18 cellular contexts compared by ENCODE assay signal in the genomic region with DNA sequence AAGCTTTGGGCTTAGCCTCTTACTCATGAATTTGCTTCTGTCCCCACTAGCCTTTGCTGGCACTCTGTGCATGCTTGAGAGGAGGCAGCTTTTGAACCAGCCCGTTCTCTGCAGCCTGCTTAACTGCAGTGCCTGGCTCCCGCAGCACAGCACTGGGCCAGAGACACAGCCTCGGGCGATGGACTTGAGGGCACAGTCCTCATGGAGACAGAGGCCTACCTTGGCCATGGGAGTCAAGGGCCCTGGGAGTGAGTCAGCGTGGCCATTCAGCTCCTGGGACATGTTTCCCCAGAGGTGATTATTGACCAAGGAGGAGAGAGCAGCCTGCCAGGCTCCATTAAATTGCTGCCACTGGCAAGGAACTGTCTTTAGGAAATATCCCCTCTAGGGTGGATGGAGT.
DNase-seq lines count a peak whose midpoint lies in the region; ATAC-seq and TF ChIP-seq lines count a peak whose summit lies in the region.
"Had no signal": no experiment of that assay in that cellular context is flagged by ENCODE, and none has a peak within 500 bp of the region (broad histone marks: within the 10 kb centered on the region; RNA-seq: fewer than 3 reads in every experiment).

No MANE protein-coding gene starts in this region.

- H3K9me3 ChIP-seq in hepatocyte (ENCODE audit: low read depth), result no peaks in the 10 kb centered on the region
- no peaks in the 10 kb centered on the region for H3K9me3 ChIP-seq in heart left ventricle
- H3K9me3 ChIP-seq: BE2C had no signal

- peak; percentile 14 for DNase-seq in NCI-H446 treated with DMSO at 0.1 percent for 48 hours (lab: John Stamatoyannopoulos, UW)
- peak; percentile 48 for DNase-seq in hepatocyte (ENCODE audit: low spot score)
- no peak for DNase-seq in neural crest cell (ENCODE audit: low read depth, low spot score)
- no peak for DNase-seq in stimulated activated effector memory CD8-positive, alpha-beta T cell treated with anti-CD3 and anti-CD28 coated beads, Interleukin-12 subunit alpha, Interleukin-12 subunit beta, amount 100 ng/mL, for 72 hours (ENCODE audit: low spot score in 2 of 2)
- DNase-seq in activated CD4-positive, alpha-beta T cell treated with anti-CD3 and anti-CD28 coated beads, Interleukin-2, amount 10 ng/mL, durations not matched to agents 24 days and 14 days, result no peak
- DNase-seq in heart left ventricle, result no peak
- DNase-seq in AG08396 (ENCODE audit: low spot score), result no peak
- DNase-seq: BE2C; CD8-positive, alpha-beta T cell; COR-L47; DMS153; DMS79 treated with DMSO at 0.1 percent for 48 hours; EL; GOT3; HCEC 1CT; HFFc6 had no signal

- no peaks in the 10 kb centered on the region for H3K27me3 ChIP-seq in hepatocyte
- peaks cover 0 to 18% (median 0%) of the 10 kb centered on the region in 9 donors for H3K27me3 ChIP-seq in heart left ventricle

- H3K36me3 ChIP-seq in hepatocyte (replicated peaks; ENCODE audit: insufficient read depth, low read depth) (no peaks in the 10 kb centered on the region), heart left ventricle (no peaks in the 10 kb centered on the region)
- H3K36me3 ChIP-seq: BE2C had no signal

- no peaks in the 10 kb centered on the region for H3K27me3 Mint-ChIP-seq in neural crest cell (ENCODE audit: low read depth)
- H3K27me3 Mint-ChIP-seq in activated CD4-positive, alpha-beta T cell treated with anti-CD3 and anti-CD28 coated beads, Interleukin-2, amount 10 ng/mL, durations not matched to agents 24 days and 14 days, result peaks cover 7% of the 10 kb centered on the region

- no peak for TF ChIP-seq CTCF in hepatocyte (IDR thresholded peaks at IDR 0.05; ENCODE audit: poor library complexity)
- TF ChIP-seq CTCF in neural crest cell (conservative IDR thresholded peaks at IDR 0.05), result no peak
- no peak for TF ChIP-seq CTCF in heart left ventricle (IDR thresholded peaks at IDR 0.05)

- intact Hi-C loops in activated CD4-positive, alpha-beta T cell treated with anti-CD3 and anti-CD28 coated beads, Interleukin-2, amount 10 ng/mL, durations not matched to agents 24 days and 14 days (cut with micrococcal nuclease), result no loop called here
- intact Hi-C loops in heart left ventricle (cut with DNase I), result no loop called here

- peaks cover 7% of the 10 kb centered on the region for H3K9me3 Mint-ChIP-seq in neural crest cell
- H3K9me3 Mint-ChIP-seq in stimulated activated effector memory CD8-positive, alpha-beta T cell treated with anti-CD3 and anti-CD28 coated beads, Interleukin-12 subunit alpha, Interleukin-12 subunit beta, amount 100 ng/mL, for 72 hours, result no peaks in the 10 kb centered on the region
- no peaks in the 10 kb centered on the region for H3K9me3 Mint-ChIP-seq in activated CD4-positive, alpha-beta T cell treated with anti-CD3 and anti-CD28 coated beads, Interleukin-2, amount 10 ng/mL, durations not matched to agents 24 days and 14 days
- H3K9me3 Mint-ChIP-seq: CD8-positive, alpha-beta T cell had no signal

- peak overlapping the region; percentile 56 for H3K27ac ChIP-seq in hepatocyte
- H3K27ac ChIP-seq in heart left ventricle, result no peak overlapping the region
- H3K27ac ChIP-seq: C4-2B, HL-60 had no signal

- no peaks in the 10 kb centered on the region for H3K79me2 ChIP-seq in hepatocyte

- H3K36me3 Mint-ChIP-seq in neural crest cell (ENCODE audit: low read depth), result peaks cover 52% of the 10 kb centered on the region
- H3K36me3 Mint-ChIP-seq in stimulated activated effector memory CD8-positive, alpha-beta T cell treated with anti-CD3 and anti-CD28 coated beads, Interleukin-12 subunit alpha, Interleukin-12 subunit beta, amount 100 ng/mL, for 72 hours, result no peaks in the 10 kb centered on the region
- no peaks in the 10 kb centered on the region for H3K36me3 Mint-ChIP-seq in activated CD4-positive, alpha-beta T cell treated with anti-CD3 and anti-CD28 coated beads, Interleukin-2, amount 10 ng/mL, durations not matched to agents 24 days and 14 days (ENCODE audit: low read depth)
- H3K36me3 Mint-ChIP-seq: CD8-positive, alpha-beta T cell had no signal

- no peaks in the 10 kb centered on the region for H3K9me2 ChIP-seq in hepatocyte (replicated peaks; ENCODE audit: insufficient read depth)

- WGBS in hepatocyte (ENCODE audit: low lambda C conversion rate, missing lambda C conversion rate), result 87% methylated on average over 5 of the region's 5 CpGs
- WGBS in heart left ventricle, 4 donors, result 84 to 92% (median 86%) methylated on average over 5 of the region's 5 CpGs; no CpG with 5 or more reads in 1 of the 4 donors

- ATAC-seq in stimulated activated effector memory CD8-positive, alpha-beta T cell treated with anti-CD3 and anti-CD28 coated beads, Interleukin-12 subunit alpha, Interleukin-12 subunit beta, amount 100 ng/mL, for 72 hours, result peak; percentile 5
- no peak for ATAC-seq in heart left ventricle
- ATAC-seq: CD8-positive, alpha-beta T cell had no signal

- H3K4me3 ChIP-seq in hepatocyte (no peak overlapping the region), heart left ventricle (no peak overlapping the region)

- H2AFZ ChIP-seq in hepatocyte, result no peak overlapping the region

- no peaks in the 10 kb centered on the region for H4K20me1 ChIP-seq in hepatocyte (ENCODE audit: insufficient read depth, poor library complexity, severe bottlenecking)

- H3K4me2 ChIP-seq in hepatocyte, result no peak overlapping the region

- peaks cover 12% of the 10 kb centered on the region for H3K4me1 ChIP-seq in hepatocyte (ENCODE audit: insufficient read depth)
- no peaks in the 10 kb centered on the region for H3K4me1 ChIP-seq in heart left ventricle
- H3K4me1 ChIP-seq: BE2C had no signal

- H3K27ac Mint-ChIP-seq in neural crest cell (ENCODE audit: unreplicated experiment), result peak overlapping the region; percentile 16
- no peak overlapping the region for H3K27ac Mint-ChIP-seq in stimulated activated effector memory CD8-positive, alpha-beta T cell treated with anti-CD3 and anti-CD28 coated beads, Interleukin-12 subunit alpha, Interleukin-12 subunit beta, amount 100 ng/mL, for 72 hours
- H3K27ac Mint-ChIP-seq in activated CD4-positive, alpha-beta T cell treated with anti-CD3 and anti-CD28 coated beads, Interleukin-2, amount 10 ng/mL, durations not matched to agents 24 days and 14 days, result no peak overlapping the region
- H3K27ac Mint-ChIP-seq: CD8-positive, alpha-beta T cell; HFFc6 had no signal

- TF ChIP-seq POLR2A in heart left ventricle (IDR thresholded peaks at IDR 0.05), result no peak

- H3K4me3 Mint-ChIP-seq in neural crest cell, result no peak overlapping the region
- no peak overlapping the region for H3K4me3 Mint-ChIP-seq in stimulated activated effector memory CD8-positive, alpha-beta T cell treated with anti-CD3 and anti-CD28 coated beads, Interleukin-12 subunit alpha, Interleukin-12 subunit beta, amount 100 ng/mL, for 72 hours
- no peak overlapping the region for H3K4me3 Mint-ChIP-seq in activated CD4-positive, alpha-beta T cell treated with anti-CD3 and anti-CD28 coated beads, Interleukin-2, amount 10 ng/mL, durations not matched to agents 24 days and 14 days
- H3K4me3 Mint-ChIP-seq: CD8-positive, alpha-beta T cell; HFFc6 had no signal

- peaks cover 79% of the 10 kb centered on the region for H3K4me1 Mint-ChIP-seq in neural crest cell
- no peaks in the 10 kb centered on the region for H3K4me1 Mint-ChIP-seq in stimulated activated effector memory CD8-positive, alpha-beta T cell treated with anti-CD3 and anti-CD28 coated beads, Interleukin-12 subunit alpha, Interleukin-12 subunit beta, amount 100 ng/mL, for 72 hours
- H3K4me1 Mint-ChIP-seq in activated CD4-positive, alpha-beta T cell treated with anti-CD3 and anti-CD28 coated beads, Interleukin-2, amount 10 ng/mL, durations not matched to agents 24 days and 14 days, result no peaks in the 10 kb centered on the region

Comparison
In these comparisons a context has a peak if more than half of its experiments do, and no peak if none do; other contexts are left out.
1. DNase-seq: peak in NCI-H446 treated with DMSO at 0.1 percent for 48 hours (single experiment) and hepatocyte (single experiment); none in neural crest cell (single experiment), stimulated activated effector memory CD8-positive, alpha-beta T cell treated with anti-CD3 and anti-CD28 coated beads, Interleukin-12 subunit alpha, Interleukin-12 subunit beta, amount 100 ng/mL, for 72 hours (0 of 2), activated CD4-positive, alpha-beta T cell treated with anti-CD3 and anti-CD28 coated beads, Interleukin-2, amount 10 ng/mL, durations not matched to agents 24 days and 14 days (single experiment), heart left ventricle (0 of 5) and AG08396 (single experiment).